In the genomic region with DNA sequence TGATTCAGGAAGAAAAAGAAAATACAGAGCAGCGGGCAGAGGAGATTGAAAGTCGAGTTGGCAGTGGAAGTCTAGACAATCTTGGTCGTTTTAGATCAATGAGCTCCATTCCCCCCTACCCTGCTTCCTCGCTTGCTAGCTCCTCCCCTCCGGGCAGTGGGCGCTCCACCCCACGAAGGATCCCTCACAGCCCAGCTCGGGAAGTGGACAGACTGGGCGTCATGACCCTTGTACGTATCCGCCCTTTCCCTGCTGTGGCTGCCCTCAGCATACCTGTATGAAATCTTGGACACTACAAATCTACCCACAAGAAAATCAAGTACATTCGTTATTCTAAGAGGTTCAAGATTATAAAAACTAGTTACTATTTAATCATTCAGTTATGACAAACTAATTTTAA, we compare ENCODE assay signal across 9 cellular contexts.
"Had no signal": no experiment of that assay in that cellular context is flagged by ENCODE, and none has a peak within 500 bp of the region (broad histone marks: within the 10 kb centered on the region; RNA-seq: fewer than 3 reads in every experiment).

No MANE protein-coding gene starts in this region.

- H3K4me1 Mint-ChIP-seq: GM23338, IgD-negative memory B cell had no signal

- ATAC-seq: GM23338, HCT116, HepG2 had no signal

- H3K4me1 ChIP-seq: HAP-1 had no signal

- DNase-seq: HFFc6, KBM-7 had no signal

- H3K4me3 Mint-ChIP-seq: GM23338, HFFc6, IgD-negative memory B cell had no signal

- H3K27ac Mint-ChIP-seq: GM23338, HFFc6, IgD-negative memory B cell had no signal

- H3K4me3 ChIP-seq: GM23338, HAP-1 had no signal

- H3K27me3 Mint-ChIP-seq: IgD-negative memory B cell had no signal

- H3K27ac ChIP-seq: HL-60, KMS-11 had no signal

- H3K9me3 Mint-ChIP-seq: GM23338, HFFc6, IgD-negative memory B cell had no signal

- H3K9me3 ChIP-seq: HAP-1 had no signal
